21 cellular contexts compared by ENCODE assay signal in genomic region chr12:130504110-130504835, GRCh38.
DNase-seq lines count a peak whose midpoint lies in the region; ATAC-seq, FAIRE-seq and TF ChIP-seq lines count a peak whose summit lies in the region.
"Had no signal": no experiment of that assay in that cellular context is flagged by ENCODE, and none has a peak within 500 bp of the region (broad histone marks: within the 10 kb centered on the region; RNA-seq: fewer than 3 reads in every experiment).

No MANE protein-coding gene starts in this region.

- POLR2A ChIA-PET in SK-N-SH (lab: Yijun Ruan, JAX): no interaction called here

- FAIRE-seq in pancreas (lab: Jason Lieb, UNC): no peak
- FAIRE-seq: A204.1, HepG2, HTR-8/SVneo had no signal

- no peak for TF ChIP-seq RAD21 in SK-N-SH (IDR thresholded peaks at IDR 0.05; ENCODE audit: low read length)

- H3K27ac ChIP-seq in SK-N-SH (ENCODE audit: low read depth in 2 of 2, low read length in 1 of 2): peak overlapping the region in 1 of 2 experiments; percentile 50; a peak in 1 of 4 replicates
- peak overlapping the region; percentile 85 for H3K27ac ChIP-seq in WERI-Rb-1
- no peak overlapping the region for H3K27ac ChIP-seq in pancreas
- H3K27ac ChIP-seq: C4-2B, GM23248 had no signal

- H3K4me2 ChIP-seq in SK-N-SH: no peak overlapping the region

- no peaks in the 10 kb centered on the region for H3K9me2 ChIP-seq in SK-N-SH

- H3K27me3 ChIP-seq in SK-N-SH (ENCODE audit: insufficient read depth) (no peaks in the 10 kb centered on the region), WERI-Rb-1 (ENCODE audit: insufficient read depth, low read depth, severe bottlenecking) (no peaks in the 10 kb centered on the region), pancreas (no peaks in the 10 kb centered on the region)
- H3K27me3 ChIP-seq: BE2C had no signal

- H3K79me2 ChIP-seq in SK-N-SH (ENCODE audit: insufficient read depth): no peaks in the 10 kb centered on the region

- no peak overlapping the region for H2AFZ ChIP-seq in SK-N-SH (ENCODE audit: low read depth)
- H2AFZ ChIP-seq: GM23248 had no signal

- H3K36me3 ChIP-seq in SK-N-SH (replicated peaks in 1 of 2; ENCODE audit: control insufficient read depth in 1 of 2, insufficient read depth in 2 of 2, low read length in 1 of 2) (no peaks in the 10 kb centered on the region), WERI-Rb-1 (no peaks in the 10 kb centered on the region; the same call in 1 of the 2 replicates), pancreas (no peaks in the 10 kb centered on the region)
- H3K36me3 ChIP-seq: HAP-1 had no signal

- no peak overlapping the region for H3K9ac ChIP-seq in SK-N-SH
- H3K9ac ChIP-seq: GM23248 had no signal

- ATAC-seq in SK-N-SH treated with all-trans-retinoic acid at 6 μM for 48 hours (no peak), pancreas (no peak), GM19035 (IDR thresholded peaks at IDR 0.05; ENCODE audit: unreplicated experiment) (no peak)
- ATAC-seq: CD8-positive, alpha-beta T cell; HepG2 had no signal

- intact Hi-C loops in pancreas (cut with DNase I): no loop called here

- DNase-seq in SK-N-SH (peak; percentile 51), WERI-Rb-1 (peak; percentile 63), iPS-NIHi11 (ENCODE audit: low spot score) (peak; percentile 33), retina (peak; percentile 61), kidney tubule cell (ENCODE audit: low spot score) (no peak), pancreas (no peak)
- DNase-seq: BE2C; CD8-positive, alpha-beta T cell; COR-L47; DMS153; DMS79 treated with DMSO at 0.1 percent for 48 hours; EL; GDM1; GM23248 had no signal

- H3K4me3 ChIP-seq in SK-N-SH (ENCODE audit: low read depth in 2 of 2, low read length in 1 of 2) (no peak overlapping the region), WERI-Rb-1 (ENCODE audit: low read depth, low read length) (peak overlapping the region; percentile 23), pancreas (no peak overlapping the region)
- H3K4me3 ChIP-seq: GM23248, HAP-1 had no signal

- no peaks in the 10 kb centered on the region for H3K9me3 ChIP-seq in SK-N-SH
- no peaks in the 10 kb centered on the region for H3K9me3 ChIP-seq in WERI-Rb-1 (ENCODE audit: severe bottlenecking)
- no peaks in the 10 kb centered on the region for H3K9me3 ChIP-seq in pancreas
- H3K9me3 ChIP-seq: HAP-1 had no signal

- CTCF ChIA-PET in SK-N-SH (lab: Yijun Ruan, JAX): interaction anchor here (1.5 kb wide), 1 partner anchor 51 kb away, joined by 3 read pairs; no protein-coding TSS in a partner anchor

- TF ChIP-seq EP300 in SK-N-SH (IDR thresholded peaks at IDR 0.05; ENCODE audit: borderline replicate concordance in 1 of 2, low read depth in 1 of 2, low read length in 1 of 2): no peak

- H3K4me1 ChIP-seq in SK-N-SH (ENCODE audit: control insufficient read depth in 1 of 2, insufficient read depth in 2 of 2, low read depth in 1 of 2, low read length in 1 of 2) (peaks cover 0 to 33% of the 10 kb centered on the region in 2 experiments; a peak in 1 of 4 replicates), pancreas (no peaks in the 10 kb centered on the region)
- H3K4me1 ChIP-seq: HAP-1 had no signal

- TF ChIP-seq CTCF in SK-N-SH (IDR thresholded peaks at IDR 0.05) (no peak), WERI-Rb-1 (IDR thresholded peaks at IDR 0.05; ENCODE audit: low read depth, low read length) (no peak), pancreas (IDR thresholded peaks at IDR 0.05) (no peak)

- H4K20me1 ChIP-seq in SK-N-SH (ENCODE audit: insufficient read depth): no peaks in the 10 kb centered on the region

- 54% methylated on average over 18 of the region's 18 CpGs for whole genome bisulfite sequencing in SK-N-SH (ENCODE audit: low lambda C conversion rate)
- WGBS in pancreas, 2 donors: 52 to 61% methylated on average over 18 of the region's 18 CpGs

- no peaks in the 10 kb centered on the region for H3F3A ChIP-seq in SK-N-SH (replicated peaks; ENCODE audit: insufficient read depth)

TF ChIP-seq in SK-N-SH, 30 proteins besides CTCF, POLR2A, EP300 and RAD21 (continues in another document):
- TF ChIP-seq POLR2AphosphoS5 (IDR thresholded peaks at IDR 0.05; ENCODE audit: low read depth, low read length) (no peak), FOXM1 (IDR thresholded peaks at IDR 0.05; ENCODE audit: low read depth) (no peak), IRF3 (IDR thresholded peaks at IDR 0.05; ENCODE audit: low read depth, low read length) (no peak), USF1 (IDR thresholded peaks at IDR 0.05; ENCODE audit: borderline replicate concordance, low read depth) (no peak), CHD2 (IDR thresholded peaks at IDR 0.05; ENCODE audit: low read length, partially characterized antibody) (no peak), RFX5 (IDR thresholded peaks at IDR 0.05; ENCODE audit: low read length) (no peak)

TF ChIP-seq in SK-N-SH treated with all-trans-retinoic acid at 6 μM for 48 hours, 23 proteins besides CTCF, POLR2A, EP300 and RAD21:
- no peak for TF ChIP-seq TCF4 (CRISPR knock-in tag; IDR thresholded peaks at IDR 0.05; ENCODE audit: borderline replicate concordance)
- no peak for TF ChIP-seq GLIS3 (CRISPR knock-in tag; IDR thresholded peaks at IDR 0.05)
- TF ChIP-seq SNAI2 (CRISPR knock-in tag; IDR thresholded peaks at IDR 0.05): no peak
- no peak for TF ChIP-seq TSHZ2 (CRISPR knock-in tag; IDR thresholded peaks at IDR 0.05)
- TF ChIP-seq TOX (CRISPR knock-in tag; IDR thresholded peaks at IDR 0.05; ENCODE audit: borderline replicate concordance): no peak
- no peak for TF ChIP-seq CSRNP3 (CRISPR knock-in tag; IDR thresholded peaks at IDR 0.05)
- no peak for TF ChIP-seq ZFP30 (CRISPR knock-in tag; IDR thresholded peaks at IDR 0.05)
- TF ChIP-seq ZFP3 (CRISPR knock-in tag; IDR thresholded peaks at IDR 0.05): no peak
- TF ChIP-seq ESRRG (CRISPR knock-in tag; IDR thresholded peaks at IDR 0.05): no peak
- no peak for TF ChIP-seq BACH2 (CRISPR knock-in tag; IDR thresholded peaks at IDR 0.05; ENCODE audit: borderline replicate concordance)
- TF ChIP-seq ZC3H10 (CRISPR knock-in tag; IDR thresholded peaks at IDR 0.05): no peak
- no peak for TF ChIP-seq OSR1 (CRISPR knock-in tag; IDR thresholded peaks at IDR 0.05)
- TF ChIP-seq ISL1 (CRISPR knock-in tag; IDR thresholded peaks at IDR 0.05): no peak
- no peak for TF ChIP-seq CREB5 (CRISPR knock-in tag; IDR thresholded peaks at IDR 0.05; ENCODE audit: low read depth)
- TF ChIP-seq ZNF565 (CRISPR knock-in tag; conservative IDR thresholded peaks at IDR 0.05; ENCODE audit: low read depth): no peak
- TF ChIP-seq PPARA (CRISPR knock-in tag; IDR thresholded peaks at IDR 0.05; ENCODE audit: borderline replicate concordance): no peak
- no peak for TF ChIP-seq ZNF8 (CRISPR knock-in tag; IDR thresholded peaks at IDR 0.05)
- no peak for TF ChIP-seq CSDC2 (CRISPR knock-in tag; IDR thresholded peaks at IDR 0.05)
- TF ChIP-seq ARNTL (CRISPR knock-in tag; IDR thresholded peaks at IDR 0.05; ENCODE audit: borderline replicate concordance, low read depth): no peak
- no peak for TF ChIP-seq RARB (CRISPR knock-in tag; IDR thresholded peaks at IDR 0.05)

Comparison
In these comparisons a context has a peak if more than half of its experiments do, and no peak if none do; other contexts are left out.
1. DNase-seq: peak in SK-N-SH (single experiment), WERI-Rb-1 (single experiment), iPS-NIHi11 (single experiment) and retina (single experiment); none in kidney tubule cell (single experiment) and pancreas (0 of 6).